Comparison of ENCODE assay signal across 1 cellular context in genomic region chr2:101766871-101767739, GRCh38.
TF ChIP-seq lines count a peak whose summit lies in the region.

No MANE protein-coding gene starts in this region.

TF ChIP-seq in HepG2, 621 proteins besides CTCF, POLR2A, EP300 and RAD21 (continued from another document and continues in another):
- TF ChIP-seq ZBED4 (CRISPR knock-in tag; IDR thresholded peaks at IDR 0.05; ENCODE audit: borderline replicate concordance) (peak; percentile 35; the same call in 1 of the 2 replicates), ZNF326 (CRISPR knock-in tag; IDR thresholded peaks at IDR 0.05; ENCODE audit: borderline replicate concordance) (no peak), ZNF318 (CRISPR knock-in tag; IDR thresholded peaks at IDR 0.05) (no peak), ZFP37 (CRISPR knock-in tag; IDR thresholded peaks at IDR 0.05; ENCODE audit: borderline replicate concordance) (no peak), IRF2 (CRISPR knock-in tag; IDR thresholded peaks at IDR 0.05) (no peak), PITX1 (CRISPR knock-in tag; IDR thresholded peaks at IDR 0.05) (peak; percentile 91), ZNF274 (CRISPR knock-in tag; IDR thresholded peaks at IDR 0.05) (no peak), HNRNPL (IDR thresholded peaks at IDR 0.05; ENCODE audit: low read depth, low read length) (no peak), IKZF4 (CRISPR knock-in tag; IDR thresholded peaks at IDR 0.05; ENCODE audit: borderline replicate concordance, low read depth, not compliant biosample characterization) (no peak), ZNF761 (CRISPR knock-in tag; conservative IDR thresholded peaks at IDR 0.05) (no peak), ZNF503 (CRISPR knock-in tag; IDR thresholded peaks at IDR 0.05) (peak; percentile 93), ZNF451 (CRISPR knock-in tag; IDR thresholded peaks at IDR 0.05) (no peak), TFDP2 (CRISPR knock-in tag; IDR thresholded peaks at IDR 0.05) (no peak), ZNF782 (CRISPR knock-in tag; IDR thresholded peaks at IDR 0.05; ENCODE audit: borderline replicate concordance) (no peak), MEF2D (CRISPR knock-in tag; IDR thresholded peaks at IDR 0.05) (peak; percentile 47; the same call in 1 of the 2 replicates), ZFP36L2 (CRISPR knock-in tag; IDR thresholded peaks at IDR 0.05) (no peak), ZMAT3 (CRISPR knock-in tag; conservative IDR thresholded peaks at IDR 0.05) (no peak), ZHX1 (CRISPR knock-in tag; IDR thresholded peaks at IDR 0.05; ENCODE audit: low read depth) (no peak), ZNF276 (CRISPR knock-in tag; IDR thresholded peaks at IDR 0.05; ENCODE audit: low read depth) (no peak), NFKB2 (CRISPR knock-in tag; IDR thresholded peaks at IDR 0.05; ENCODE audit: borderline replicate concordance) (no peak), ZNF672 (CRISPR knock-in tag; IDR thresholded peaks at IDR 0.05) (no peak), ZNF101 (CRISPR knock-in tag; IDR thresholded peaks at IDR 0.05; ENCODE audit: borderline replicate concordance, low read depth) (no peak), CC2D1A (CRISPR knock-in tag; IDR thresholded peaks at IDR 0.05) (no peak), CBFB (CRISPR knock-in tag; IDR thresholded peaks at IDR 0.05) (peak; percentile 63; the same call in 1 of the 2 replicates), KAT2B (IDR thresholded peaks at IDR 0.05; ENCODE audit: borderline replicate concordance, low read depth, low read length) (no peak), ZEB1 (IDR thresholded peaks at IDR 0.05; ENCODE audit: insufficient replicate concordance, low read depth) (peak; percentile 39), GTF3A (CRISPR knock-in tag; conservative IDR thresholded peaks at IDR 0.05) (no peak), ZFP41 (CRISPR knock-in tag; IDR thresholded peaks at IDR 0.05; ENCODE audit: borderline replicate concordance) (no peak), POLR2AphosphoS2 (IDR thresholded peaks at IDR 0.05; ENCODE audit: low read depth, low read length) (no peak), ARID3A (IDR thresholded peaks at IDR 0.05; ENCODE audit: low read depth, low read length) (peak; percentile 35; the same call in 1 of the 2 replicates), ZNF143 (CRISPR knock-in tag; IDR thresholded peaks at IDR 0.05) (no peak), MXD3 (CRISPR knock-in tag; IDR thresholded peaks at IDR 0.05) (no peak), ZBTB7B (CRISPR knock-in tag; IDR thresholded peaks at IDR 0.05) (0 out of 2 replicates have a peak, but pooled peaks have one; percentile 25), ARHGAP35 (CRISPR knock-in tag; IDR thresholded peaks at IDR 0.05; ENCODE audit: borderline replicate concordance) (no peak), NFYB (CRISPR knock-in tag; IDR thresholded peaks at IDR 0.05) (peak; percentile 41)
